In the genomic region with DNA sequence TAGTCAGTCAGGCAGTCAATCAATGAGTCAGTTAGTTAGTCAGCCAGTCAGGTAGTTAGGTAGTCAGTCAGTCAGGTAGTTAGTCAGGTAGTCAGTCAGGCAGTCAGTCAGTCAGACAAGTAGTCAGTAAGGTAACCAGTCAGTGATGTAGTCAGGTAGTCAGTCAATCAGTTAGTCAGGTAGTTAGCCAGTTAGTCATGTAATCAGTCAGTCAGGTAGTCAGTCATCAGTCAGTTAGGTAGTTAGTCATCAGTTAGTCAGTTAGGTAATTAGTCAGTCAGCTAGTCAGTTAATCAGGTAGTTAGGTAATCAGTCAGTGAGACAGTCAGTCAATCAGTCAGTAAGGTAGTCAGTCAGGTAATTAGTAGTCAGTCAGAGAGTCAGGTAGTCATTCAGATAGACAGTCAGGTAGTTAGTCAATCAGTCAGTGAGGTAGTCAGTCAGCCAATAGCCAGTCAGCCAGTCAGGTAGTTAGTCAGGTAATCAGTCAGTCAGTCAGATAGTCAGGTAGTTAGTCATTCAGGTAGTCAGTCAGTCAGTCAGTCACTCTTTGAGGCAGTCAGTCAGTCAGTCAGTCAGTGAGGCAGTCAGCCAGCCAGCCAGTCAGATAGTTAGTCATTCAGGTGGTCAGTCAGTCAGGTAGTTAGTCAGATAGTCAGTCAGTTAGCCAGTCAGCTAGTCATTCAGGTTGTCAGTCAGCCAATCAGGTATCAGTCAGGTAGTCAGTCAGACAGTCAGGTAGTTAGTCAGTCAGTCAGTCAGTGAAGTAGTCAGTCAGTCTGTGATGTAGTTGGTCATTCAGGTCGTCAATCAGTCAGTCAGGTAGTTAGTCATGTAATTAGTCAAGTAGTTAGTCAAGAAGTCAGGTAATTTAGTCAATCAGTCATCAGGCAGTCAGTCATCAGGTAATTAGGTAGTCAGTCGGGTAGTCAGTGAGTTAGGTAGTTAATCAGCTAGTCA, we compare ENCODE assay signal across 30 cellular contexts. TPM values are rescaled to one million over a fixed set of nuclear protein-coding genes. Genes with fewer than 3 reads are reported as not detected.
"Had no signal": no experiment of that assay in that cellular context is flagged by ENCODE, and none has a peak within 500 bp of the region (broad histone marks: within the 10 kb centered on the region; RNA-seq: fewer than 3 reads in every experiment).

No MANE protein-coding gene starts in this region.

- H3K27ac Mint-ChIP-seq: activated B cell treated with CpG ODN at 0.5 μM for 24 hours; activated CD4-positive, alpha-beta T cell treated with anti-CD3 and anti-CD28 coated beads, Interleukin-2, amount 10 ng/mL, durations not matched to agents 7 days and 5 days; activated naive CD8-positive, alpha-beta T cell; effector memory CD8-positive, alpha-beta T cell; immature natural killer cell; naive thymus-derived CD4-positive, alpha-beta T cell; T-helper 1 cell treated with Interleukin-12 subunit alpha and Interleukin-12 subunit beta and Interleukin-4 antibody, amounts not matched to agents 30 μg/mL and 1 μg/mL, for 36 hours had no signal

- H3K36me3 Mint-ChIP-seq: activated naive CD8-positive, alpha-beta T cell; immature natural killer cell; naive thymus-derived CD4-positive, alpha-beta T cell had no signal

- H3K27me3 Mint-ChIP-seq: activated B cell treated with CpG ODN at 0.5 μM for 24 hours; activated CD4-positive, alpha-beta T cell treated with anti-CD3 and anti-CD28 coated beads, Interleukin-2, amount 10 ng/mL, durations not matched to agents 7 days and 5 days; activated naive CD8-positive, alpha-beta T cell; central memory CD8-positive, alpha-beta T cell; naive thymus-derived CD4-positive, alpha-beta T cell had no signal

- H3K4me1 Mint-ChIP-seq: activated B cell treated with CpG ODN at 0.5 μM for 24 hours; activated CD4-positive, alpha-beta T cell treated with anti-CD3 and anti-CD28 coated beads, Interleukin-2, amount 10 ng/mL, durations not matched to agents 7 days and 5 days; central memory CD8-positive, alpha-beta T cell; immature natural killer cell; naive thymus-derived CD4-positive, alpha-beta T cell; neural crest cell had no signal

- ATAC-seq: effector memory CD8-positive, alpha-beta T cell; esophagus mucosa; left lung; naive thymus-derived CD4-positive, alpha-beta T cell; sciatic nerve; upper lobe of right lung had no signal

- H3K9me3 Mint-ChIP-seq: activated B cell treated with CpG ODN at 0.5 μM for 24 hours; central memory CD8-positive, alpha-beta T cell; effector memory CD8-positive, alpha-beta T cell; immature natural killer cell; neural crest cell; T-helper 1 cell treated with Interleukin-12 subunit alpha and Interleukin-12 subunit beta and Interleukin-4 antibody, amounts not matched to agents 30 μg/mL and 1 μg/mL, for 36 hours had no signal

- DNase-seq: activated CD4-positive, alpha-beta T cell treated with anti-CD3 and anti-CD28 coated beads, Interleukin-2, amount 10 ng/mL, durations not matched to agents 7 days and 5 days; activated CD8-positive, alpha-beta memory T cell treated with anti-CD3 and anti-CD28 coated beads for 24 hours; activated CD8-positive, alpha-beta memory T cell treated with anti-CD3 and anti-CD28 coated beads, Interleukin-2, amount 50 U/mL, for 4 hours; activated gamma-delta T cell treated with Interleukin-2 at 50 U/mL for 16 hours; brain microvascular endothelial cell; effector memory CD8-positive, alpha-beta T cell; foreskin melanocyte; immature natural killer cell; kidney glomerular epithelial cell; naive thymus-derived CD4-positive, alpha-beta T cell; occipital lobe; small intestine; stimulated activated CD4-positive, alpha-beta T cell treated with anti-CD3 and anti-CD28 coated beads, Interleukin-2, amount 100 ng/mL, for 24 hours; stimulated activated naive CD4-positive, alpha-beta T cell; T1000 had no signal

- H3K4me3 Mint-ChIP-seq: activated B cell treated with CpG ODN at 0.5 μM for 24 hours; activated CD4-positive, alpha-beta T cell treated with anti-CD3 and anti-CD28 coated beads, Interleukin-2, amount 10 ng/mL, durations not matched to agents 7 days and 5 days; activated naive CD8-positive, alpha-beta T cell; central memory CD8-positive, alpha-beta T cell; effector memory CD8-positive, alpha-beta T cell; immature natural killer cell; naive thymus-derived CD4-positive, alpha-beta T cell; neural crest cell; T-helper 1 cell treated with Interleukin-12 subunit alpha and Interleukin-12 subunit beta and Interleukin-4 antibody, amounts not matched to agents 30 μg/mL and 1 μg/mL, for 36 hours had no signal

- H3K9me3 ChIP-seq: adrenal gland, ascending aorta, left lung, upper lobe of right lung had no signal

- H3K27ac ChIP-seq: adrenal gland, ascending aorta, brain microvascular endothelial cell, left lung, upper lobe of right lung had no signal

- H3K36me3 ChIP-seq: adrenal gland, ascending aorta, brain microvascular endothelial cell, left lung, upper lobe of right lung had no signal

- H3K4me3 ChIP-seq: adrenal gland, ascending aorta, left lung, lung, upper lobe of right lung had no signal

- H3K4me1 ChIP-seq: adrenal gland, ascending aorta, left lung, upper lobe of right lung had no signal

RNA-seq across cellular contexts. Expression of gene KRTAP10-1, which starts 15.3 kb away (rescaled TPM):
- total RNA-seq: activated B cell treated with CpG ODN at 0.5 μM for 24 hours; activated CD4-positive, alpha-beta T cell treated with anti-CD3 and anti-CD28 coated beads, Interleukin-2, amount 10 ng/mL, durations not matched to agents 7 days and 5 days; adrenal gland; ascending aorta; dermis microvascular lymphatic vessel endothelial cell; endothelial cell of umbilical vein; esophagus mucosa; left lung; lung; naive thymus-derived CD4-positive, alpha-beta T cell; neural crest cell; occipital lobe; sciatic nerve; subcutaneous adipose tissue; upper lobe of right lung had no signal

RNA-seq across cellular contexts. Expression of gene KRTAP10-2, which starts 26.6 kb away (rescaled TPM):
- total RNA-seq: activated B cell treated with CpG ODN at 0.5 μM for 24 hours; activated CD4-positive, alpha-beta T cell treated with anti-CD3 and anti-CD28 coated beads, Interleukin-2, amount 10 ng/mL, durations not matched to agents 7 days and 5 days; adrenal gland; ascending aorta; dermis microvascular lymphatic vessel endothelial cell; endothelial cell of umbilical vein; esophagus mucosa; lung; naive thymus-derived CD4-positive, alpha-beta T cell; neural crest cell; occipital lobe; sciatic nerve; subcutaneous adipose tissue; upper lobe of right lung had no signal

RNA-seq across cellular contexts. Expression of gene KRTAP10-3, which starts 33.9 kb away (rescaled TPM):
- total RNA-seq: activated B cell treated with CpG ODN at 0.5 μM for 24 hours; activated CD4-positive, alpha-beta T cell treated with anti-CD3 and anti-CD28 coated beads, Interleukin-2, amount 10 ng/mL, durations not matched to agents 7 days and 5 days; adrenal gland; ascending aorta; dermis microvascular lymphatic vessel endothelial cell; endothelial cell of umbilical vein; esophagus mucosa; left lung; lung; naive thymus-derived CD4-positive, alpha-beta T cell; neural crest cell; occipital lobe; sciatic nerve; subcutaneous adipose tissue; upper lobe of right lung had no signal

RNA-seq across cellular contexts. Expression of gene KRTAP10-4, which starts 48.8 kb away (rescaled TPM):
- total RNA-seq: activated B cell treated with CpG ODN at 0.5 μM for 24 hours; activated CD4-positive, alpha-beta T cell treated with anti-CD3 and anti-CD28 coated beads, Interleukin-2, amount 10 ng/mL, durations not matched to agents 7 days and 5 days; adrenal gland; ascending aorta; dermis microvascular lymphatic vessel endothelial cell; endothelial cell of umbilical vein; esophagus mucosa; left lung; lung; naive thymus-derived CD4-positive, alpha-beta T cell; neural crest cell; occipital lobe; sciatic nerve; subcutaneous adipose tissue; upper lobe of right lung had no signal

RNA-seq across cellular contexts. Expression of gene KRTAP10-5, which starts 55.7 kb away (rescaled TPM):
- total RNA-seq: activated B cell treated with CpG ODN at 0.5 μM for 24 hours; activated CD4-positive, alpha-beta T cell treated with anti-CD3 and anti-CD28 coated beads, Interleukin-2, amount 10 ng/mL, durations not matched to agents 7 days and 5 days; adrenal gland; ascending aorta; dermis microvascular lymphatic vessel endothelial cell; endothelial cell of umbilical vein; esophagus mucosa; left lung; lung; naive thymus-derived CD4-positive, alpha-beta T cell; neural crest cell; occipital lobe; sciatic nerve; subcutaneous adipose tissue; upper lobe of right lung had no signal
